ENCODE assay signal across 28 cellular contexts in the genomic region with DNA sequence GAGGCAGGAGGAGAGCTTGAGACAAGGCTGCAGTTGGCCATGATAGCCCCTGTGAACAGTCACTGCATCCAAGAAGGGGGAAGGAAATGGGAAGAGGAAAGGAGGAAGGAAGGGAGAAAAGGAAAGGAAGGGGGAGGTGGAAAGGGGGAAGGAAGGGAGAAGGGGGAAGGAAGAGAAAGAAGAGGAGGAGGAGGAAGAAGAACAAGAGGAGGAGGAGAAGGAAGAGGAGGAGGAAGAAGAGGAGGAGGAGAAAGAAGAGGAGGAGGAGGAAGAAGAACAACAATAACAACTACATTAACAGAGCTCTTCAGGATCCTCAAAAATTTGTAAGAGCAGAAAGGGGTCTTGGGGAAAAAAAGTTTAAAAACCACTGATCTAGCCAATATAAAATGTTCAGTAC.
"Had no signal": no experiment of that assay in that cellular context is flagged by ENCODE, and none has a peak within 500 bp of the region (broad histone marks: within the 10 kb centered on the region; RNA-seq: fewer than 3 reads in every experiment).

No MANE protein-coding gene starts in this region.

- H3K9me3 Mint-ChIP-seq: activated CD4-positive, alpha-beta memory T cell treated with anti-CD3 and anti-CD28 coated beads for 36 hours; activated naive CD4-positive, alpha-beta T cell treated with anti-CD3 and anti-CD28 coated beads for 36 hours; activated naive CD4-positive, alpha-beta T cell treated with anti-CD3 and anti-CD28 coated beads, Interleukin-2, amount 50 U/mL, for 72 hours; activated T-cell treated with anti-CD3 and anti-CD28 coated beads, Interleukin-2, amount 50 U/mL, for 4 hours; activated T-helper 1 cell treated with anti-CD3 and anti-CD28 coated beads, Interleukin-12 subunit alpha, Interleukin-12 subunit beta, Interleukin-2, Interleukin-4 antibody, amounts not matched to agents 30 ng/mL and 10 ng/mL and 1 ng/mL, durations not matched to agents 14 hours and 24 hours and 36 hours had no signal

- H3K36me3 ChIP-seq: adrenal gland, breast epithelium, WERI-Rb-1 had no signal

- H3K27ac Mint-ChIP-seq: activated CD4-positive, alpha-beta memory T cell treated with anti-CD3 and anti-CD28 coated beads for 36 hours; activated naive CD4-positive, alpha-beta T cell treated with anti-CD3 and anti-CD28 coated beads for 36 hours; activated T-helper 1 cell treated with anti-CD3 and anti-CD28 coated beads, Interleukin-12 subunit alpha, Interleukin-12 subunit beta, Interleukin-2, Interleukin-4 antibody, amounts not matched to agents 30 ng/mL and 10 ng/mL and 1 ng/mL, durations not matched to agents 14 hours and 24 hours and 36 hours had no signal

- H3K27ac ChIP-seq: adrenal gland, body of pancreas, breast epithelium, SJCRH30, SK-N-MC, WERI-Rb-1 had no signal

- H3K27me3 Mint-ChIP-seq: activated CD4-positive, alpha-beta memory T cell treated with anti-CD3 and anti-CD28 coated beads for 36 hours had no signal

- ATAC-seq: activated naive CD4-positive, alpha-beta T cell treated with anti-CD3 and anti-CD28 coated beads, Interleukin-2, amount 50 U/mL, for 72 hours; activated T-cell treated with anti-CD3 and anti-CD28 coated beads, Interleukin-2, amount 50 U/mL, for 4 hours; body of pancreas; Panc1 had no signal

- DNase-seq: activated CD4-positive, alpha-beta memory T cell treated with anti-CD3 and anti-CD28 coated beads for 36 hours; activated CD4-positive, alpha-beta T cell treated with anti-CD3 and anti-CD28 coated beads, Interleukin-2, amount 50 U/mL, for 1 hour; activated CD4-positive, CD25-positive, alpha-beta regulatory T cell; activated CD8-positive, alpha-beta memory T cell treated with anti-CD3 and anti-CD28 coated beads, Interleukin-2, amount 50 U/mL, for 4 hours; activated gamma-delta T cell treated with Interleukin-2 at 50 U/mL for 16 hours; activated naive CD4-positive, alpha-beta T cell treated with anti-CD3 and anti-CD28 coated beads for 36 hours; activated T-cell treated with anti-CD3 and anti-CD28 coated beads for 4 hours; activated T-cell treated with anti-CD3 and anti-CD28 coated beads, Interleukin-2, amount 50 U/mL, for 4 hours; adrenal gland; body of pancreas; NCI-H1048; NCI-H1105 treated with DMSO at 0.1 percent for 48 hours; NCI-H1436; NCI-H1694; NCI-H1930; NCI-H2081 treated with DMSO at 0.1 percent for 48 hours; NCI-H345; NCI-H524 treated with DMSO at 0.1 percent for 48 hours; SHP77; SJCRH30; T1000; WERI-Rb-1 had no signal

- H3K4me3 ChIP-seq: adrenal gland, body of pancreas, breast epithelium, SJCRH30, SK-N-MC had no signal

- FAIRE-seq: astrocyte had no signal

- H3K4me3 Mint-ChIP-seq: activated CD4-positive, alpha-beta memory T cell treated with anti-CD3 and anti-CD28 coated beads for 36 hours; activated naive CD4-positive, alpha-beta T cell treated with anti-CD3 and anti-CD28 coated beads for 36 hours; activated T-cell treated with anti-CD3 and anti-CD28 coated beads, Interleukin-2, amount 50 U/mL, for 4 hours; activated T-helper 1 cell treated with anti-CD3 and anti-CD28 coated beads, Interleukin-12 subunit alpha, Interleukin-12 subunit beta, Interleukin-2, Interleukin-4 antibody, amounts not matched to agents 30 ng/mL and 10 ng/mL and 1 ng/mL, durations not matched to agents 14 hours and 24 hours and 36 hours had no signal

- H3K27me3 ChIP-seq: adrenal gland, body of pancreas, breast epithelium, SJCRH30 had no signal

- H3K9me3 ChIP-seq: adrenal gland, body of pancreas, breast epithelium, SJCRH30 had no signal
